Comparison of ENCODE assay signal across 24 cellular contexts in the genomic region with DNA sequence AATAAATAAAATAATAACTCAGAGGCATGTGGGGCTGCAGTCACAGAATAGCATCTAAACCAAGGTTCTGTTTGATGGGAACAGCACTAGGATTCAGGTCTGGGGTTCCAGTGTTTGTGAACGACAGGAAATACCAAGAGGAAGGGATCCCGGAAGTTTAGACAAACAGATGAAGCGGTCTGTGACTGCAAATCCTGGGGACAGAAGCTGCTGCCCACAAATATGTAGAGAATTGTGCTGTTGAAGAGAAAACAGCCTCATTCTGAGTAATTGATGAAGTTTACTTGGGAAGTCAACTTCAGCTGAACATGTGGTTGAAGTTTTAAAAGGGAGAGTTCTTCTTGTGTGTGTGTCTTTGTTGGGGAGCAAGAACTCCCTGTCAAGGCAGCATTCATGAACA.
"Had no signal": no experiment of that assay in that cellular context is flagged by ENCODE, and none has a peak within 500 bp of the region (broad histone marks: within the 10 kb centered on the region; RNA-seq: fewer than 3 reads in every experiment).

No MANE protein-coding gene starts in this region.

- H3K36me3 ChIP-seq: gastroesophageal sphincter, ovary, prostate gland, uterus had no signal

- H3K4me3 ChIP-seq: gastroesophageal sphincter, ovary, prostate gland, skin epidermis, uterus had no signal

- H3K27me3 ChIP-seq: ovary had no signal

- DNase-seq: activated CD4-positive, alpha-beta T cell treated with anti-CD3 and anti-CD28 coated beads for 4 hours; activated CD4-positive, alpha-beta T cell treated with anti-CD3 and anti-CD28 coated beads, Interleukin-2, amount 50 U/mL, for 4 hours; activated CD8-positive, alpha-beta memory T cell treated with anti-CD3 and anti-CD28 coated beads for 24 hours; activated effector memory CD4-positive, alpha-beta T cell treated with Interleukin-2 at 50 U/mL for 16 hours; activated naive CD4-positive, alpha-beta T cell treated with Interleukin-2 at 50 U/mL for 16 hours; anterior cingulate cortex; effector CD4-positive, alpha-beta T cell; head of caudate nucleus; hypothalamus; immature natural killer cell; kidney; left colon; naive B cell; ovary; retina; stimulated activated CD4-positive, alpha-beta T cell treated with anti-CD3 and anti-CD28 coated beads, Interleukin-4, amount 100 ng/mL, for 24 hours; T-helper 9 cell; uterus had no signal

- H3K9me3 ChIP-seq: gastroesophageal sphincter, ovary, prostate gland, uterus had no signal

- H3K4me1 ChIP-seq: gastroesophageal sphincter, prostate gland, uterus had no signal

- ATAC-seq: gastroesophageal sphincter; left colon; sciatic nerve; stimulated activated effector memory CD8-positive, alpha-beta T cell treated with anti-CD3 and anti-CD28 coated beads, Interleukin-12 subunit alpha, Interleukin-12 subunit beta, amount 100 ng/mL, for 72 hours had no signal

- H3K27ac ChIP-seq: gastroesophageal sphincter, ovary, prostate gland, skin epidermis, uterus, VCaP had no signal
